In genomic region chr1:3858231-3858981, GRCh38 we compare ENCODE assay signal across 7 cellular contexts.
DNase-seq lines count a peak whose midpoint lies in the region; ATAC-seq and TF ChIP-seq lines count a peak whose summit lies in the region.

No MANE protein-coding gene starts in this region.

- H3K9me2 ChIP-seq in Loucy (replicated peaks; ENCODE audit: low read depth, low read length): no peaks in the 10 kb centered on the region

- no peaks in the 10 kb centered on the region for H3K27me3 ChIP-seq in Loucy (ENCODE audit: insufficient read depth, low read length, poor library complexity, severe bottlenecking)
- H3K27me3 ChIP-seq in iPS-18a (ENCODE audit: control insufficient read depth, insufficient read depth, low read length): peaks cover 33% of the 10 kb centered on the region

- H3K36me3 ChIP-seq in Loucy (ENCODE audit: insufficient read depth, low read length) (no peaks in the 10 kb centered on the region), iPS-18a (ENCODE audit: control insufficient read depth, low read depth, low read length) (no peaks in the 10 kb centered on the region)

- H3F3A ChIP-seq in Loucy (ENCODE audit: low read depth): no peaks in the 10 kb centered on the region

- H4K20me1 ChIP-seq in Loucy (ENCODE audit: insufficient read depth, low read length, poor library complexity, severe bottlenecking): peaks cover 9% of the 10 kb centered on the region

- peak overlapping the region; percentile 84 for H3K4me2 ChIP-seq in Loucy (ENCODE audit: low read depth, low read length, poor library complexity, severe bottlenecking)

- H3K9me3 ChIP-seq in Loucy (ENCODE audit: insufficient read depth, low read depth, low read length) (no peaks in the 10 kb centered on the region), iPS-18a (ENCODE audit: control insufficient read depth, low read depth, low read length) (no peaks in the 10 kb centered on the region)

- H3K9ac ChIP-seq in Loucy (ENCODE audit: low read depth, low read length, poor library complexity, severe bottlenecking) (peak overlapping the region; percentile 73), iPS-18a (ENCODE audit: low read length) (no peak overlapping the region)

- no peak for ATAC-seq in HG02588 (IDR thresholded peaks at IDR 0.05; ENCODE audit: unreplicated experiment)
- ATAC-seq in GM21576 (IDR thresholded peaks at IDR 0.05; ENCODE audit: unreplicated experiment): no peak

- H3K27ac ChIP-seq in iPS-18a (ENCODE audit: low read length): no peak overlapping the region

- H3K79me2 ChIP-seq in Loucy (ENCODE audit: insufficient read depth, low read length): peaks cover 43% of the 10 kb centered on the region

- H2AFZ ChIP-seq in Loucy (ENCODE audit: low read length): 0 out of 2 replicates have a peak overlapping the region, but pooled peaks have one; percentile 91

- H3K4me1 ChIP-seq in Loucy (ENCODE audit: insufficient read depth, low read length, poor library complexity, severe bottlenecking): peaks cover 33% of the 10 kb centered on the region
- H3K4me1 ChIP-seq in iPS-18a (ENCODE audit: control insufficient read depth, low read depth, low read length): peaks cover 5% of the 10 kb centered on the region

- peak overlapping the region; percentile 87 for H3K4me3 ChIP-seq in Loucy (ENCODE audit: low read length, poor library complexity, severe bottlenecking)
- H3K4me3 ChIP-seq in iPS-18a (ENCODE audit: low read length): peak overlapping the region; percentile 86
- peak overlapping the region; percentile 92 for H3K4me3 ChIP-seq in skeletal muscle cell (ENCODE audit: low read depth, low read length)

- TF ChIP-seq CTCF in Loucy (conservative IDR thresholded peaks at IDR 0.05; ENCODE audit: low read length): peak; percentile 42

- DNase-seq in ELF-1 (ENCODE audit: low read depth, low spot score) (peak; percentile 55), amygdala (lab: John Stamatoyannopoulos, UW) (peak in 47 of 56 donors; percentile 3 to 75 (median 30)), skeletal muscle cell (ENCODE audit: low read depth) (peak; percentile 9)
